ENCODE assay signal across 1 cellular context in genomic region chr6:159720708-159721107, GRCh38.
TF ChIP-seq lines count a peak whose summit lies in the region.

No MANE protein-coding gene starts in this region.

TF ChIP-seq in K562, 482 proteins besides CTCF, POLR2A, EP300 and RAD21:
- TF ChIP-seq ZFX (CRISPR knock-in tag; IDR thresholded peaks at IDR 0.05), result no peak
- peak; percentile 99 for TF ChIP-seq ZNF384 (IDR thresholded peaks at IDR 0.05; ENCODE audit: low read depth, low read length)
- TF ChIP-seq ZBED1 (IDR thresholded peaks at IDR 0.05), result no peak
- peak; percentile 71 for TF ChIP-seq ZEB2 (IDR thresholded peaks at IDR 0.05)
- TF ChIP-seq CHAMP1 (IDR thresholded peaks at IDR 0.05), result 0 out of 2 replicates have a peak, but pooled peaks have one; percentile 21
- peak; percentile 59 for TF ChIP-seq ZBTB40 (IDR thresholded peaks at IDR 0.05)
- TF ChIP-seq ZBTB40 (CRISPR knock-in tag; IDR thresholded peaks at IDR 0.05), result no peak
- no peak for TF ChIP-seq SAFB (IDR thresholded peaks at IDR 0.05; ENCODE audit: borderline replicate concordance, low read depth, low read length)
